ENCODE assay signal across 9 cellular contexts in the genomic region with DNA sequence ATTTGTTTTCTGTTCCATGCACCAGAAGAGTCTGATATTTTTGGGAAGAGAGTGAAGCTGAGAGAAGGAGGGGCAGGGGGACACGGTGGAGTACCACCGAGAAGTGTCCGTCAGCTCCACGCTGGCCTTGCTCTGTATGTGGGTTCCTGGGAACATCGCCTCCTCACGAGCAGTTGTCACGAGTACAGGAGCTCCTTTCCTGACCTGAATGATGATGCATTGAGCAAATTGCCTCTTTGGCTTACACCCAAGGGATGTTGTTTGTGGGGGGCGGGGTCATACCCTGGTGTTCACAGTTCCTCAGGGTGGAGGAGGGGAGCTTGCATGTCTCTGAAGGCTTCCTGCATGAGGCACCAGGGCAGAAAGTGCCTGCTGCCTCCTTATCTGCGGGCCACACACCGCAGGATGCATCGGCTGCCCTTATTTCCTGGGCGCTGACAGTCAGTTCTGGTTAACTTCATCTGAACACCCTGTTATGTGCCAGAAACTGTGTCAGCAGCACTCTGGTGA. TPM values are rescaled to one million over a fixed set of nuclear protein-coding genes. Genes with fewer than 3 reads are reported as not detected.
A peak's percentile ranks its signal among the peaks of the same experiment; 100 is the strongest.
DNase-seq lines count a peak whose midpoint lies in the region; ATAC-seq and TF ChIP-seq lines count a peak whose summit lies in the region.
"Had no signal": no experiment of that assay in that cellular context is flagged by ENCODE, and none has a peak within 500 bp of the region (broad histone marks: within the 10 kb centered on the region; RNA-seq: fewer than 3 reads in every experiment).

No MANE protein-coding gene starts in this region.

- DNase-seq in Panc1 (ENCODE audit: low read depth, low spot score): no peak
- peak; percentile 77 to 85 (median 78) for DNase-seq in immature natural killer cell
- peak; percentile 36 to 38 for DNase-seq in stimulated activated CD8-positive, alpha-beta memory T cell treated with anti-CD3 and anti-CD28 coated beads, Interleukin-4, amount 100 ng/mL, for 4 hours (ENCODE audit: low read depth in 2 of 2, low spot score in 1 of 2)
- no peak for DNase-seq in SKM-1 (lab: John Stamatoyannopoulos, UW; ENCODE audit: unreplicated experiment)
- DNase-seq in globus pallidus (ENCODE audit: low spot score): no peak
- DNase-seq in pons (ENCODE audit: low spot score): no peak

- no peak for TF ChIP-seq CTCF in Panc1 (IDR thresholded peaks at IDR 0.05)

- H3K36me3 ChIP-seq in Panc1 (ENCODE audit: control insufficient read depth, insufficient read depth, low read length): no peaks in the 10 kb centered on the region

- no peaks in the 10 kb centered on the region for H3K9me3 ChIP-seq in Panc1 (ENCODE audit: control insufficient read depth, insufficient read depth, low read depth, low read length)

- H3K4me1 Mint-ChIP-seq in activated T-helper 17 cell treated with anti-CD3 and anti-CD28 coated beads, Interleukin-2, amount 50 U/mL, for 72 hours: peaks cover 23% of the 10 kb centered on the region
- peaks cover 27 to 40% of the 10 kb centered on the region in 2 donors for H3K4me1 Mint-ChIP-seq in immature natural killer cell

- BruUV-seq in Panc1 (replicated peaks; lab: Mats Ljungman, UMichigan): no TSS peak

- in situ Hi-C loops in Panc1 (cut with HindIII; ENCODE audit: low pct_unique_long_range_greater_than_20kb, low sequenced_read_pairs): no loop called here

- H3K4me1 ChIP-seq in Panc1 (ENCODE audit: control insufficient read depth, insufficient read depth, low read length): no peaks in the 10 kb centered on the region

- POLR2A ChIA-PET in Panc1 (lab: Charles Lee): no interaction called here

- no peaks in the 10 kb centered on the region for H3K36me3 Mint-ChIP-seq in activated T-helper 17 cell treated with anti-CD3 and anti-CD28 coated beads, Interleukin-2, amount 50 U/mL, for 72 hours (ENCODE audit: low read depth)
- peaks cover 10 to 22% (median 14%) of the 10 kb centered on the region in 3 donors for H3K36me3 Mint-ChIP-seq in immature natural killer cell

- H3K27ac Mint-ChIP-seq in activated T-helper 17 cell treated with anti-CD3 and anti-CD28 coated beads, Interleukin-2, amount 50 U/mL, for 72 hours: no peak overlapping the region
- no peak overlapping the region for H3K27ac Mint-ChIP-seq in immature natural killer cell

- CTCF ChIA-PET in Panc1 (lab: Charles Lee): no interaction called here

- no peak overlapping the region for H3K4me3 ChIP-seq in Panc1 (ENCODE audit: low read depth in 2 of 2, low read length in 2 of 2)
- H3K4me3 ChIP-seq: PC-9 had no signal

- intact Hi-C loops in Panc1 (cut with micrococcal nuclease; ENCODE audit: unreplicated experiment): no loop called here

- no peak overlapping the region for H3K4me3 Mint-ChIP-seq in activated T-helper 17 cell treated with anti-CD3 and anti-CD28 coated beads, Interleukin-2, amount 50 U/mL, for 72 hours
- no peak overlapping the region for H3K4me3 Mint-ChIP-seq in immature natural killer cell

- no peaks in the 10 kb centered on the region for H3K27me3 Mint-ChIP-seq in activated T-helper 17 cell treated with anti-CD3 and anti-CD28 coated beads, Interleukin-2, amount 50 U/mL, for 72 hours
- H3K27me3 Mint-ChIP-seq in immature natural killer cell (ENCODE audit: low read depth in 3 of 3): peaks cover 0 to 5% (median 4%) of the 10 kb centered on the region in 3 donors

- H3K27ac ChIP-seq in Panc1 (ENCODE audit: low read length): no peak overlapping the region
- H3K27ac ChIP-seq: PC-9 had no signal

- H3K27me3 ChIP-seq in Panc1 (ENCODE audit: control insufficient read depth, insufficient read depth, low read length): no peaks in the 10 kb centered on the region

- H3K9me3 Mint-ChIP-seq in activated T-helper 17 cell treated with anti-CD3 and anti-CD28 coated beads, Interleukin-2, amount 50 U/mL, for 72 hours: peaks cover 13% of the 10 kb centered on the region
- no peaks in the 10 kb centered on the region for H3K9me3 Mint-ChIP-seq in immature natural killer cell

- ATAC-seq in GM21447 (IDR thresholded peaks at IDR 0.05; ENCODE audit: unreplicated experiment) (peak; percentile 59), Panc1 (0 out of 2 replicates have a peak, but pooled peaks have one; percentile 17)
- ATAC-seq in activated T-helper 17 cell treated with anti-CD3 and anti-CD28 coated beads, Interleukin-2, amount 50 U/mL, for 72 hours (replicated peaks): peak; percentile 93

RNA-seq across cellular contexts. Expression of gene RGS9, which starts 36.2 kb away (rescaled TPM):
- total RNA-seq in Panc1 (2021; ENCODE audit: unreplicated experiment): 3.3 TPM
- polyA plus RNA-seq in Panc1 (2012; ENCODE audit: insufficient read length): 3.5 TPM
- 1 to 10 TPM; 5.1 to 7.5 TPM for total RNA-seq in activated T-helper 17 cell treated with anti-CD3 and anti-CD28 coated beads, Interleukin-2, amount 50 U/mL, for 72 hours
- 10 to 100 TPM; 16.9 to 30.3 (median 17.5) TPM for polyA plus RNA-seq in immature natural killer cell

Comparison
In these comparisons a context has a peak if more than half of its experiments do, and no peak if none do; other contexts are left out.
1. ATAC-seq: peak in every context shown above with its lines; median percentile 93 in activated T-helper 17 cell treated with anti-CD3 and anti-CD28 coated beads, Interleukin-2, amount 50 U/mL, for 72 hours; 59 in GM21447; 17 in Panc1.
2. DNase-seq: peak in immature natural killer cell (3 of 3) and stimulated activated CD8-positive, alpha-beta memory T cell treated with anti-CD3 and anti-CD28 coated beads, Interleukin-4, amount 100 ng/mL, for 4 hours (2 of 2); none in Panc1 (single experiment), SKM-1 (single experiment), globus pallidus (single experiment) and pons (single experiment).